ENCODE assay signal across 18 cellular contexts in the genomic region with DNA sequence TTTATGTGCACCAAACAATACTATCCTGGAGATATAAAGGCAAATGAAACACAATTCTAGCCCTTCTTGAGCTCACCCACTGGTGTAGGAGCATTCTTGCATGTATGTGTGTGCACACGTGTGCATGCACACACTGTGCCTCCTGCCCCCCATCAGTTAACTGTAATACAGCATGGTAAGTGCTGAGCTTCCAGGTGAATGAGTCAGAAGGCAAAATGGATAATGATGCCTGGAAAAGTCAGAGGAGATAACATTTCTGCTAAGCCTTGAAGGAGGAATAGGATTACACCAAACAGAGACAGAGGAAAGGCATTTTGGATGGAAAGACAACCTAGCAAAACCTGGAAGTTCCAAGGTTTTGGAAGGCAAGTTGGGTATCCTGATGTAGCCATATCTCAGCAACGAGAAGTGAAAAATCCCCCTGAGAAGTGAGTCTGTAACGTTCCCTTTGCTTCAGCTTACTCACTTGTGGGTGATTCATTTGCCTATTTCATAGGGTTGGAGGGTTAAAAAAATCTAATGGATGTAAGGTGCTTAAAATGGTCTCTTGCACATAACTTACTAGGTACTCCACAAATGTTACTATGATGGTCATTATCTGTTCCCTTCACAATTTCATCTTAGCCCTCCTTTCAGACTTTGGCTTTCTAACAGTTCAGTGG.
DNase-seq lines count a peak whose midpoint lies in the region; ATAC-seq lines count a peak whose summit lies in the region.
"Had no signal": no experiment of that assay in that cellular context is flagged by ENCODE, and none has a peak within 500 bp of the region (broad histone marks: within the 10 kb centered on the region; RNA-seq: fewer than 3 reads in every experiment).

No MANE protein-coding gene starts in this region.

- no peak overlapping the region for H3K27ac Mint-ChIP-seq in activated T-helper 17 cell treated with anti-CD3 and anti-CD28 coated beads, Interleukin-2, amount 50 U/mL, for 72 hours
- no peak overlapping the region for H3K27ac Mint-ChIP-seq in T-helper 2 cell treated with Interferon-gamma antibody and Interleukin-4, amounts not matched to agents 5 μg/mL and 100 μg/mL, for 36 hours
- H3K27ac Mint-ChIP-seq: CD8-positive, alpha-beta memory T cell had no signal

- H3K36me3 Mint-ChIP-seq in activated T-helper 17 cell treated with anti-CD3 and anti-CD28 coated beads, Interleukin-2, amount 50 U/mL, for 72 hours (ENCODE audit: low read depth), result no peaks in the 10 kb centered on the region
- no peaks in the 10 kb centered on the region for H3K36me3 Mint-ChIP-seq in T-helper 2 cell treated with Interferon-gamma antibody and Interleukin-4, amounts not matched to agents 5 μg/mL and 100 μg/mL, for 36 hours (ENCODE audit: low read depth)

- no peak overlapping the region for H3K4me3 Mint-ChIP-seq in activated T-helper 17 cell treated with anti-CD3 and anti-CD28 coated beads, Interleukin-2, amount 50 U/mL, for 72 hours
- H3K4me3 Mint-ChIP-seq in T-helper 2 cell treated with Interferon-gamma antibody and Interleukin-4, amounts not matched to agents 5 μg/mL and 100 μg/mL, for 36 hours, result no peak overlapping the region
- H3K4me3 Mint-ChIP-seq: CD8-positive, alpha-beta memory T cell had no signal

- peaks cover 8% of the 10 kb centered on the region for H3K27me3 Mint-ChIP-seq in activated T-helper 17 cell treated with anti-CD3 and anti-CD28 coated beads, Interleukin-2, amount 50 U/mL, for 72 hours
- peaks cover 2% of the 10 kb centered on the region for H3K27me3 Mint-ChIP-seq in T-helper 2 cell treated with Interferon-gamma antibody and Interleukin-4, amounts not matched to agents 5 μg/mL and 100 μg/mL, for 36 hours (ENCODE audit: low read depth)

- H3K4me1 Mint-ChIP-seq in activated T-helper 17 cell treated with anti-CD3 and anti-CD28 coated beads, Interleukin-2, amount 50 U/mL, for 72 hours, result no peaks in the 10 kb centered on the region
- H3K4me1 Mint-ChIP-seq in T-helper 2 cell treated with Interferon-gamma antibody and Interleukin-4, amounts not matched to agents 5 μg/mL and 100 μg/mL, for 36 hours (ENCODE audit: low read depth), result no peaks in the 10 kb centered on the region
- H3K4me1 Mint-ChIP-seq: CD8-positive, alpha-beta memory T cell had no signal

- DNase-seq in EH (ENCODE audit: low read depth) (peak; percentile 24), LHCN-M2 (ENCODE audit: low read depth) (peak; percentile 36), amniotic epithelial cell (ENCODE audit: low read depth) (peak; percentile 52), iris pigment epithelial cell (ENCODE audit: low read depth) (peak; percentile 24), activated gamma-delta T cell treated with Interleukin-2 at 50 U/mL for 16 hours (no peak), NCI-H526 treated with DMSO at 0.1 percent for 48 hours (lab: John Stamatoyannopoulos, UW) (no peak)
- DNase-seq in T-helper 2 cell treated with Interferon-gamma antibody and Interleukin-4, amounts not matched to agents 5 μg/mL and 100 μg/mL, for 36 hours (ENCODE audit: low spot score), result no peak
- DNase-seq: CD8-positive, alpha-beta memory T cell; DMS79; GF-D8; MV-4-11; NCI-H1417; NCI-H2029; NCI-H2171 treated with DMSO at 0.1 percent for 48 hours; NCI-H774; Right ventricle myocardium superior; SK-N-SH had no signal

- ATAC-seq in activated T-helper 17 cell treated with anti-CD3 and anti-CD28 coated beads, Interleukin-2, amount 50 U/mL, for 72 hours (replicated peaks), result no peak

- H3K9me3 Mint-ChIP-seq in activated T-helper 17 cell treated with anti-CD3 and anti-CD28 coated beads, Interleukin-2, amount 50 U/mL, for 72 hours, result no peaks in the 10 kb centered on the region
- H3K9me3 Mint-ChIP-seq in T-helper 2 cell treated with Interferon-gamma antibody and Interleukin-4, amounts not matched to agents 5 μg/mL and 100 μg/mL, for 36 hours, result no peaks in the 10 kb centered on the region

Comparison
In these comparisons a context has a peak if more than half of its experiments do, and no peak if none do; other contexts are left out.
1. DNase-seq: peak in EH (single experiment), LHCN-M2 (single experiment), amniotic epithelial cell (single experiment) and iris pigment epithelial cell (single experiment); none in activated gamma-delta T cell treated with Interleukin-2 at 50 U/mL for 16 hours (single experiment), NCI-H526 treated with DMSO at 0.1 percent for 48 hours (single experiment) and T-helper 2 cell treated with Interferon-gamma antibody and Interleukin-4, amounts not matched to agents 5 μg/mL and 100 μg/mL, for 36 hours (single experiment).